ENCODE assay signal across 35 cellular contexts in the genomic region with DNA sequence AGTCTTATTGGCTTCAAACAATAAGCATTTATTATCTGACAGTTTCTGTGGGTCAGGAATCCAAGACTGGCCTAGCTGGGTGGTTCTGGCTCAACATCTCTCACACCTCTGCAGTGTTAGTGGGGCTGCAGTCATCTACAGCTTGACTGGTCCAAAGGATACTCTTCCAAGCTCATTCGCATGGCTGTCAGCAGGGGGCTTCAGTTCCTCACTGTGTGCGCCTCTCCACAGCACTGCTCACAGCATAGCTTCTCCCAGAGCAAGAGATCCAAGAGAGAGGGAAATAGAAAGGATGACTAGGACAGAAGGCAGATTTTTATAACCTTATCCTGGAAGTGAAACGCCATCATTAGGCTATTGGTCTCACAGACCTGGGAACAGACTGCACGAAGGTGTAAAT.
A peak's percentile ranks its signal among the peaks of the same experiment; 100 is the strongest.
DNase-seq lines count a peak whose midpoint lies in the region; ATAC-seq, FAIRE-seq and TF ChIP-seq lines count a peak whose summit lies in the region.
"Had no signal": no experiment of that assay in that cellular context is flagged by ENCODE, and none has a peak within 500 bp of the region (broad histone marks: within the 10 kb centered on the region; RNA-seq: fewer than 3 reads in every experiment).

No MANE protein-coding gene starts in this region.

- H4K20me1 ChIP-seq in astrocyte (ENCODE audit: insufficient read depth, low read length) = peaks cover 4% of the 10 kb centered on the region

- H3K36me3 ChIP-seq in left ventricle myocardium inferior (peaks cover 2% of the 10 kb centered on the region), astrocyte (ENCODE audit: insufficient read depth, low read length) (no peaks in the 10 kb centered on the region), suprapubic skin (no peaks in the 10 kb centered on the region)
- H3K36me3 ChIP-seq: esophagus muscularis mucosa, upper lobe of right lung had no signal

- H3K27me3 Mint-ChIP-seq in astrocyte (ENCODE audit: low read depth, unreplicated experiment) = no peaks in the 10 kb centered on the region
- H3K27me3 Mint-ChIP-seq in stimulated activated naive CD8-positive, alpha-beta T cell treated with anti-CD3 and anti-CD28 coated beads, Interleukin-15, amount 100 ng/mL, for 72 hours = peaks cover 8% of the 10 kb centered on the region
- H3K27me3 Mint-ChIP-seq: activated CD8-positive, alpha-beta memory T cell treated with anti-CD3 and anti-CD28 coated beads, Interleukin-2, amount 10 ng/mL, durations not matched to agents 7 days and 5 days; T-helper 17 cell had no signal

- H3K9ac ChIP-seq in astrocyte (ENCODE audit: low read length) = no peak overlapping the region
- H3K9ac ChIP-seq: SK-N-SH had no signal

- no peak overlapping the region for H3K4me3 ChIP-seq in left ventricle myocardium inferior
- no peak overlapping the region for H3K4me3 ChIP-seq in astrocyte (ENCODE audit: insufficient read depth, low read depth, low read length)
- no peak overlapping the region for H3K4me3 ChIP-seq in suprapubic skin
- H3K4me3 ChIP-seq: A549, esophagus muscularis mucosa, GM12878, upper lobe of right lung had no signal

- FAIRE-seq in astrocyte (lab: Jason Lieb, UNC) = peak; percentile 23
- FAIRE-seq: A549, endometrium, GM12878, GM19239, H1, TTC549 had no signal

- no peak overlapping the region for H2AFZ ChIP-seq in astrocyte (ENCODE audit: low read depth, low read length)

- H3K79me2 ChIP-seq in astrocyte (ENCODE audit: insufficient read depth, low read length) = peaks cover 6% of the 10 kb centered on the region

- H3K27ac ChIP-seq in left ventricle myocardium inferior (replicated peaks) = no peak overlapping the region
- no peak overlapping the region for H3K27ac ChIP-seq in astrocyte (ENCODE audit: low read depth, low read length)
- H3K27ac ChIP-seq in suprapubic skin = no peak overlapping the region
- H3K27ac ChIP-seq: A549, esophagus muscularis mucosa, RWPE1, upper lobe of right lung had no signal

- no peak for TF ChIP-seq POLR2A in suprapubic skin (IDR thresholded peaks at IDR 0.05)

- intact Hi-C loops in left ventricle myocardium inferior (cut with micrococcal nuclease) (no loop called here), Right ventricle myocardium superior (cut with DNase I) (no loop called here)

- H3K4me2 ChIP-seq in astrocyte (ENCODE audit: low read length) = no peak overlapping the region
- H3K4me2 ChIP-seq: A549, SK-N-SH had no signal

- H3K4me1 ChIP-seq in left ventricle myocardium inferior (peaks cover 35% of the 10 kb centered on the region), astrocyte (ENCODE audit: insufficient read depth, low read length) (peaks cover 5% of the 10 kb centered on the region), suprapubic skin (peaks cover 4% of the 10 kb centered on the region)

- ATAC-seq in Right ventricle myocardium superior (ENCODE audit: poor library complexity) = no peak
- no peak for ATAC-seq in HG03045 (IDR thresholded peaks at IDR 0.05; ENCODE audit: unreplicated experiment)
- no peak for ATAC-seq in stimulated activated naive CD8-positive, alpha-beta T cell treated with anti-CD3 and anti-CD28 coated beads, Interleukin-15, amount 100 ng/mL, for 72 hours
- ATAC-seq: A549; activated CD4-positive, CD25-positive, alpha-beta regulatory T cell treated with anti-CD3 and anti-CD28 coated beads, Interleukin-2, amount 50 U/mL, for 24 hours; activated CD8-positive, alpha-beta memory T cell treated with anti-CD3 and anti-CD28 coated beads, Interleukin-2, amount 10 ng/mL, durations not matched to agents 7 days and 5 days; activated T-cell treated with anti-CD3 and anti-CD28 coated beads, Interleukin-2, amount 50 U/mL, for 4 hours; CD8-positive, alpha-beta T cell; GM12878; left cardiac atrium; T-helper 17 cell; upper lobe of right lung had no signal

- no peaks in the 10 kb centered on the region for H3K9me3 Mint-ChIP-seq in astrocyte (ENCODE audit: unreplicated experiment)
- H3K9me3 Mint-ChIP-seq in stimulated activated naive CD8-positive, alpha-beta T cell treated with anti-CD3 and anti-CD28 coated beads, Interleukin-15, amount 100 ng/mL, for 72 hours = peaks cover 0 to 14% of the 10 kb centered on the region in 2 donors

- H3K4me1 Mint-ChIP-seq in astrocyte (ENCODE audit: low read depth, unreplicated experiment) = peaks cover 16% of the 10 kb centered on the region
- H3K4me1 Mint-ChIP-seq in stimulated activated naive CD8-positive, alpha-beta T cell treated with anti-CD3 and anti-CD28 coated beads, Interleukin-15, amount 100 ng/mL, for 72 hours = no peaks in the 10 kb centered on the region
- H3K4me1 Mint-ChIP-seq: activated CD8-positive, alpha-beta memory T cell treated with anti-CD3 and anti-CD28 coated beads, Interleukin-2, amount 10 ng/mL, durations not matched to agents 7 days and 5 days; immature natural killer cell; T-helper 17 cell had no signal

- TF ChIP-seq EP300 in suprapubic skin (IDR thresholded peaks at IDR 0.05) = no peak

- no peaks in the 10 kb centered on the region for H3K27me3 ChIP-seq in left ventricle myocardium inferior (ENCODE audit: low read depth)
- no peaks in the 10 kb centered on the region for H3K27me3 ChIP-seq in astrocyte (ENCODE audit: insufficient read depth, low read length)
- H3K27me3 ChIP-seq in suprapubic skin = no peaks in the 10 kb centered on the region
- H3K27me3 ChIP-seq: esophagus muscularis mucosa, upper lobe of right lung had no signal

- TF ChIP-seq CTCF in left ventricle myocardium inferior (IDR thresholded peaks at IDR 0.05; ENCODE audit: borderline replicate concordance) (peak; percentile 16), astrocyte (IDR thresholded peaks at IDR 0.05; ENCODE audit: insufficient read depth, low read depth, low read length) (no peak), suprapubic skin (IDR thresholded peaks at IDR 0.05) (no peak)

- 95% methylated on average over 4 of the region's 4 CpGs for WGBS in suprapubic skin

- no peak overlapping the region for H3K4me3 Mint-ChIP-seq in astrocyte (ENCODE audit: unreplicated experiment)
- no peak overlapping the region for H3K4me3 Mint-ChIP-seq in stimulated activated naive CD8-positive, alpha-beta T cell treated with anti-CD3 and anti-CD28 coated beads, Interleukin-15, amount 100 ng/mL, for 72 hours
- H3K4me3 Mint-ChIP-seq: activated CD8-positive, alpha-beta memory T cell treated with anti-CD3 and anti-CD28 coated beads, Interleukin-2, amount 10 ng/mL, durations not matched to agents 7 days and 5 days; activated T-cell treated with anti-CD3 and anti-CD28 coated beads, Interleukin-2, amount 50 U/mL, for 4 hours; CD8-positive, alpha-beta T cell; immature natural killer cell; nephron progenitor cell; T-helper 17 cell had no signal

- no peak for DNase-seq in left ventricle myocardium inferior
- no peak for DNase-seq in Right ventricle myocardium superior
- no peak for DNase-seq in astrocyte (ENCODE audit: low read depth)
- DNase-seq in fibroblast of peridontal ligament (ENCODE audit: extremely low read depth) = peak; percentile 48
- DNase-seq in suprapubic skin (ENCODE audit: low spot score in 2 of 2) = no peak
- no peak for DNase-seq in stimulated activated naive CD8-positive, alpha-beta T cell treated with anti-CD3 and anti-CD28 coated beads, Interleukin-15, amount 100 ng/mL, for 72 hours
- DNase-seq in NCI-H2081 treated with DMSO at 0.1 percent for 48 hours (lab: John Stamatoyannopoulos, UW) = no peak
- DNase-seq: activated CD4-positive, alpha-beta T cell treated with anti-CD3 and anti-CD28 coated beads, Interleukin-2, amount 50 U/mL, for 4 hours; activated CD8-positive, alpha-beta memory T cell treated with anti-CD3 and anti-CD28 coated beads, Interleukin-2, amount 10 ng/mL, durations not matched to agents 7 days and 5 days; activated T-cell treated with anti-CD3 and anti-CD28 coated beads, Interleukin-2, amount 50 U/mL, for 4 hours; CD8-positive, alpha-beta T cell; central memory CD4-positive, alpha-beta T cell; dermis blood vessel endothelial cell; hypothalamus; immature natural killer cell; Kasumi-1; left cardiac atrium; MV-4-11; NCI-H1436; NCI-H345; nephron progenitor cell; SK-N-SH; stimulated activated CD4-positive, alpha-beta T cell treated with anti-CD3 and anti-CD28 coated beads, Interleukin-4, amount 100 ng/mL, for 24 hours; T-helper 17 cell; upper lobe of right lung had no signal

- H3K9me3 ChIP-seq in left ventricle myocardium inferior (replicated peaks) = no peaks in the 10 kb centered on the region
- no peaks in the 10 kb centered on the region for H3K9me3 ChIP-seq in astrocyte (ENCODE audit: insufficient read depth, low read depth, low read length)
- no peaks in the 10 kb centered on the region for H3K9me3 ChIP-seq in suprapubic skin
- H3K9me3 ChIP-seq: A549, esophagus muscularis mucosa, SK-N-SH, upper lobe of right lung had no signal

- no peak overlapping the region for H3K27ac Mint-ChIP-seq in astrocyte (ENCODE audit: unreplicated experiment)
- H3K27ac Mint-ChIP-seq in stimulated activated naive CD8-positive, alpha-beta T cell treated with anti-CD3 and anti-CD28 coated beads, Interleukin-15, amount 100 ng/mL, for 72 hours = no peak overlapping the region
- H3K27ac Mint-ChIP-seq: activated CD8-positive, alpha-beta memory T cell treated with anti-CD3 and anti-CD28 coated beads, Interleukin-2, amount 10 ng/mL, durations not matched to agents 7 days and 5 days; CD8-positive, alpha-beta T cell; immature natural killer cell; nephron progenitor cell; T-helper 17 cell had no signal

- H3K36me3 Mint-ChIP-seq in astrocyte (ENCODE audit: low read depth, unreplicated experiment) = peaks cover 2% of the 10 kb centered on the region
- H3K36me3 Mint-ChIP-seq: activated CD8-positive, alpha-beta memory T cell treated with anti-CD3 and anti-CD28 coated beads, Interleukin-2, amount 10 ng/mL, durations not matched to agents 7 days and 5 days; CD8-positive, alpha-beta T cell; immature natural killer cell had no signal
